ENCODE assay signal across 1 cellular context in genomic region chr1:3612123-3612522, GRCh38.
TF ChIP-seq lines count a peak whose summit lies in the region.

No MANE protein-coding gene starts in this region.

TF ChIP-seq in WTC11, 78 proteins besides CTCF, POLR2A, EP300 and RAD21 (continued from another document):
- TF ChIP-seq ZNF532 (CRISPR knock-in tag; IDR thresholded peaks at IDR 0.05; ENCODE audit: borderline replicate concordance): no peak
